Comparison of ENCODE assay signal across 20 cellular contexts in the genomic region with DNA sequence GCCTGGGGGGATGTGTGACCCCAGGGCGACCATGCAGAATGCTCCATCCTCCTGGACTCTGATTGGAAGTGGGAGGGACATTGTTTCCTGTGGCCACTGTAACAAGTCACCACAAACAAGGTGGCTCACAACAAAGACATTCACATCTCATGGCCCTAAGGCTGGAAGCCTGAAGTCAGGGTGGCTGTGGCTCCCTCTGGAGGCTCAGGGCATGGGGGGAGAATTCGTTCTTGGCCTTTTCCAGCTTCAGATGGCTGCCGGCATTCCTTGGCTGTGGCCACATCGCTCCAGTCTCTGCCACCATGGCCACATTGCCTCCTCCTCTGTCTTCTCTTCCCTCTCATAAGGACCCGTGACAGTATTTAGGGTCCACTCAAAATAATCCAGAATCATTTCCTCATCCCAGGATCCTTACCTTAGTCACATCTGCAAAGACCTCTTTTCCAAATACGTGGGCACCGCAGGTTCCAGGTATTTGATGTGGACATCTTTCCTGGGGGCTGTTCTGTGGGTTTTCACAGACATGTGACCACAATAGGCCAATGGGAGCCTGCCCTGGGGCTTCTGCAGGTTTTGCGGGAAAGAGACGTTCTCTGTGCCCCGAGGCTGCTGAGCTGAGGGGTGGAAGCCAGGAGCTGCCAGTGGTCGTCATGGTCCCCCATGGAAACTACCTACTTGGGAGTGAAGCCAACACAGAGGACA.
DNase-seq lines count a peak whose midpoint lies in the region; ATAC-seq and TF ChIP-seq lines count a peak whose summit lies in the region.
"Had no signal": no experiment of that assay in that cellular context is flagged by ENCODE, and none has a peak within 500 bp of the region (broad histone marks: within the 10 kb centered on the region; RNA-seq: fewer than 3 reads in every experiment).

No MANE protein-coding gene starts in this region.

- H3K27ac Mint-ChIP-seq in natural killer cell: no peak overlapping the region
- H3K27ac Mint-ChIP-seq: naive B cell had no signal

- ATAC-seq in natural killer cell: no peak

- no peaks in the 10 kb centered on the region for H3K36me3 Mint-ChIP-seq in natural killer cell
- H3K36me3 Mint-ChIP-seq: naive B cell had no signal

- H4K20me1 ChIP-seq in OCI-LY3 (ENCODE audit: insufficient read depth, low read length): no peaks in the 10 kb centered on the region

- H3K27ac ChIP-seq in OCI-LY3 (ENCODE audit: low read length): no peak overlapping the region
- H3K27ac ChIP-seq: parathyroid adenoma, Peyer's patch, upper lobe of left lung had no signal

- H3K4me1 ChIP-seq in OCI-LY3 (ENCODE audit: low read length): peaks cover 4% of the 10 kb centered on the region; the same call in 1 of the 2 replicates
- H3K4me1 ChIP-seq: Peyer's patch, upper lobe of left lung had no signal

- H3K9me3 Mint-ChIP-seq in natural killer cell: no peaks in the 10 kb centered on the region

- no peaks in the 10 kb centered on the region for H3K79me2 ChIP-seq in OCI-LY3 (ENCODE audit: low read length)
- H3K79me2 ChIP-seq: parathyroid adenoma had no signal

- no peak overlapping the region for H3K9ac ChIP-seq in OCI-LY3 (ENCODE audit: low read length)
- H3K9ac ChIP-seq: parathyroid adenoma had no signal

- no peak overlapping the region for H3K4me2 ChIP-seq in OCI-LY3 (ENCODE audit: low read length)

- POLR2A ChIA-PET in AG04449 (lab: Yijun Ruan, JAX) (no interaction called here), GM10248 (lab: Yijun Ruan, JAX) (no interaction called here)

- peaks cover 14% of the 10 kb centered on the region; the same call in 1 of the 2 replicates for H3K27me3 ChIP-seq in OCI-LY3 (ENCODE audit: low read depth, low read length)
- H3K27me3 ChIP-seq: Peyer's patch, upper lobe of left lung had no signal

- DNase-seq in AG04449 (ENCODE audit: low read depth, low spot score) (no peak), GM10248 (ENCODE audit: extremely low spot score) (no peak), dermis blood vessel endothelial cell (peak; percentile 13), NCI-H2196 treated with DMSO at 0.1 percent for 48 hours (lab: John Stamatoyannopoulos, UW; ENCODE audit: unreplicated experiment) (no peak), natural killer cell (no peak), middle frontal gyrus (ENCODE audit: extremely low spot score, low spot score) (no peak)
- DNase-seq in activated T-cell treated with anti-CD3 and anti-CD28 coated beads, Interleukin-2, amount 50 U/mL, for 48 hours: no peak
- DNase-seq: aorta; COR-L47; hippocampal formation; naive B cell; NCI-H1105 treated with DMSO at 0.1 percent for 48 hours; NCI-H2107; NCI-H526; Peyer's patch; stimulated activated CD4-positive, alpha-beta T cell treated with anti-CD3 and anti-CD28 coated beads, Interleukin-4, amount 100 ng/mL, for 1 hour; upper lobe of left lung had no signal

- H2AFZ ChIP-seq in OCI-LY3 (ENCODE audit: low read depth, low read length): no peak overlapping the region
- H2AFZ ChIP-seq: parathyroid adenoma had no signal

- no peak overlapping the region for H3K4me3 ChIP-seq in AG04449 (ENCODE audit: low read depth, low read length)
- no peak overlapping the region for H3K4me3 ChIP-seq in OCI-LY3 (ENCODE audit: low read length)
- H3K4me3 ChIP-seq: lung, Peyer's patch, upper lobe of left lung had no signal

- H3K4me3 Mint-ChIP-seq in natural killer cell: no peak overlapping the region
- H3K4me3 Mint-ChIP-seq: naive B cell had no signal

- peaks cover 11 to 16% of the 10 kb centered on the region in 2 donors for H3K27me3 Mint-ChIP-seq in natural killer cell (ENCODE audit: low read depth in 2 of 2)

- CTCF ChIA-PET in AG04449 (lab: Yijun Ruan, JAX): no interaction called here
- CTCF ChIA-PET in GM10248 (lab: Yijun Ruan, JAX): interaction anchor here (1.3 kb wide), 1 partner anchor 42 kb away, joined by 3 read pairs; no protein-coding TSS in a partner anchor

- no peaks in the 10 kb centered on the region for H3K36me3 ChIP-seq in OCI-LY3 (replicated peaks; ENCODE audit: low read depth, low read length)
- H3K36me3 ChIP-seq: Peyer's patch, upper lobe of left lung had no signal

- intact Hi-C loops in natural killer cell (cut with micrococcal nuclease): no loop called here

- peak; percentile 1 for TF ChIP-seq CTCF in AG04449 (IDR thresholded peaks at IDR 0.05; ENCODE audit: insufficient read depth, low read length, missing control alignments)
- peak; percentile 29 for TF ChIP-seq CTCF in GM10248 (IDR thresholded peaks at IDR 0.05; ENCODE audit: control extremely low read depth, extremely low read depth, low read depth, missing control alignments)
- TF ChIP-seq CTCF in OCI-LY3 (IDR thresholded peaks at IDR 0.05; ENCODE audit: low read depth, low read length): peak; percentile 32
- TF ChIP-seq CTCF in natural killer cell (IDR thresholded peaks at IDR 0.05): no peak

- H3K4me1 Mint-ChIP-seq in natural killer cell: peaks cover 0 to 5% of the 10 kb centered on the region in 2 donors

- H3K9me3 ChIP-seq in OCI-LY3 (ENCODE audit: insufficient read depth, low read length): no peaks in the 10 kb centered on the region
- H3K9me3 ChIP-seq: Peyer's patch, upper lobe of left lung had no signal
